1 cellular context compared by ENCODE assay signal in genomic region chr17:82157046-82158035, GRCh38.
A peak's percentile ranks its signal among the peaks of the same experiment; 100 is the strongest.
TF ChIP-seq lines count a peak whose summit lies in the region.

No MANE protein-coding gene starts in this region.

TF ChIP-seq in HepG2, 621 proteins besides CTCF, POLR2A, EP300 and RAD21:
- TF ChIP-seq ZNF773 (CRISPR knock-in tag; IDR thresholded peaks at IDR 0.05; ENCODE audit: borderline replicate concordance): no peak
- TF ChIP-seq HES4 (CRISPR knock-in tag; IDR thresholded peaks at IDR 0.05; ENCODE audit: borderline replicate concordance): 0 out of 2 replicates have a peak, but pooled peaks have one; percentile 33
- TF ChIP-seq AGO1 (IDR thresholded peaks at IDR 0.05; ENCODE audit: low read depth, low read length, poor library complexity, severe bottlenecking): peak; percentile 16
- TF ChIP-seq AGO2 (optimal IDR thresholded peaks at IDR 0.05; ENCODE audit: low read depth, low read length): peak; percentile 22
TF ChIP-seq in HepG2: peak in this region for 3.
